Comparison of ENCODE assay signal across 15 cellular contexts in genomic region chr12:110141389-110141788, GRCh38. TPM values are rescaled to one million over a fixed set of nuclear protein-coding genes. Genes with fewer than 3 reads are reported as not detected.
DNase-seq lines count a peak whose midpoint lies in the region; ATAC-seq and TF ChIP-seq lines count a peak whose summit lies in the region.
"Had no signal": no experiment of that assay in that cellular context is flagged by ENCODE, and none has a peak within 500 bp of the region (broad histone marks: within the 10 kb centered on the region; RNA-seq: fewer than 3 reads in every experiment).

No MANE protein-coding gene starts in this region.

- no peaks in the 10 kb centered on the region for H3K4me1 Mint-ChIP-seq in effector memory CD8-positive, alpha-beta T cell (ENCODE audit: low read depth in 2 of 2)
- H3K4me1 Mint-ChIP-seq: natural killer cell had no signal

- WGBS in gastroesophageal sphincter (ENCODE audit: low coverage in 1 of 2), 2 donors = 28 to 50% methylated on average over 6 of the region's 6 CpGs
- WGBS in sigmoid colon, 2 donors = 77 to 83% methylated on average over 6 of the region's 6 CpGs

- no peak overlapping the region for H3K9ac ChIP-seq in SK-N-MC (ENCODE audit: insufficient read length)

- peaks cover 0 to 33% (median 0%) of the 10 kb centered on the region in 3 donors for H3K4me1 ChIP-seq in gastroesophageal sphincter
- peaks cover 0 to 15% (median 9%) of the 10 kb centered on the region in 4 donors for H3K4me1 ChIP-seq in sigmoid colon

- H3K36me3 ChIP-seq in SK-N-MC (ENCODE audit: insufficient read depth, low read length) = peaks cover 36% of the 10 kb centered on the region
- H3K36me3 ChIP-seq in gastroesophageal sphincter = peaks cover 0 to 50% of the 10 kb centered on the region in 2 donors
- H3K36me3 ChIP-seq in sigmoid colon = peaks cover 0 to 59% (median 6%) of the 10 kb centered on the region in 4 donors

- TF ChIP-seq EP300 in gastroesophageal sphincter (IDR thresholded peaks at IDR 0.05) (no peak), sigmoid colon (IDR thresholded peaks at IDR 0.05) (peak in 2 of 4 donors; percentile 31 to 57)

- H3K27me3 ChIP-seq in gastroesophageal sphincter = no peaks in the 10 kb centered on the region
- H3K27me3 ChIP-seq in sigmoid colon = no peaks in the 10 kb centered on the region

- H3K27ac Mint-ChIP-seq in effector memory CD8-positive, alpha-beta T cell = no peak overlapping the region
- H3K27ac Mint-ChIP-seq: natural killer cell had no signal

- TF ChIP-seq CTCF in AG10803 (conservative IDR thresholded peaks at IDR 0.05; ENCODE audit: low read length) (no peak), gastroesophageal sphincter (IDR thresholded peaks at IDR 0.05) (no peak), sigmoid colon (IDR thresholded peaks at IDR 0.05) (no peak)

- peaks cover 3% of the 10 kb centered on the region for H3K36me3 Mint-ChIP-seq in effector memory CD8-positive, alpha-beta T cell (ENCODE audit: insufficient read depth)
- H3K36me3 Mint-ChIP-seq: natural killer cell had no signal

- H3K4me3 ChIP-seq in AG10803 (ENCODE audit: low read length) (no peak overlapping the region), SK-N-MC (no peak overlapping the region), gastroesophageal sphincter (no peak overlapping the region), sigmoid colon (no peak overlapping the region)

- no peak for TF ChIP-seq POLR2A in gastroesophageal sphincter (IDR thresholded peaks at IDR 0.05)
- no peak for TF ChIP-seq POLR2A in sigmoid colon (IDR thresholded peaks at IDR 0.05)

- H3K27ac ChIP-seq in SK-N-MC (peak overlapping the region; percentile 81), gastroesophageal sphincter (peak overlapping the region in 3 of 4 donors; percentile 57 to 74 (median 64)), sigmoid colon (peak overlapping the region; percentile 59 to 69 (median 64))
- H3K27ac ChIP-seq: C4-2B had no signal

- H3K9me3 ChIP-seq in SK-N-MC (ENCODE audit: low read depth, low read length) (no peaks in the 10 kb centered on the region), gastroesophageal sphincter (no peaks in the 10 kb centered on the region), sigmoid colon (no peaks in the 10 kb centered on the region)

- H3K9me3 Mint-ChIP-seq in effector memory CD8-positive, alpha-beta T cell = no peaks in the 10 kb centered on the region
- H3K9me3 Mint-ChIP-seq: natural killer cell had no signal

- intact Hi-C loops in sigmoid colon (cut with DNase I) = loop anchor here (5.0 to 10.0 kb wide), 2 partner anchors 34 to 63 kb away; no protein-coding TSS in a partner anchor

- H3K4me3 Mint-ChIP-seq in effector memory CD8-positive, alpha-beta T cell = no peak overlapping the region
- H3K4me3 Mint-ChIP-seq: natural killer cell had no signal

- no peaks in the 10 kb centered on the region for H3K27me3 Mint-ChIP-seq in effector memory CD8-positive, alpha-beta T cell

- DNase-seq in AG10803 (ENCODE audit: low read depth) (peak; percentile 95), SK-N-MC (ENCODE audit: low read depth, low spot score) (no peak), sigmoid colon (peak; percentile 91), NCI-H1105 treated with DMSO at 0.1 percent for 48 hours (lab: John Stamatoyannopoulos, UW) (no peak), activated T-cell treated with anti-CD3 and anti-CD28 coated beads for 4 hours (no peak)
- DNase-seq in effector memory CD8-positive, alpha-beta T cell = no peak
- DNase-seq: activated CD4-positive, alpha-beta T cell treated with anti-CD3 and anti-CD28 coated beads, Interleukin-2, amount 50 U/mL, for 1 hour; activated effector memory CD4-positive, alpha-beta T cell treated with Interleukin-2 at 50 U/mL for 16 hours; erythroblast; KBM-7; natural killer cell; NCI-H2081 had no signal

- ATAC-seq in gastroesophageal sphincter (peak; percentile 89), HG03342 (IDR thresholded peaks at IDR 0.05; ENCODE audit: unreplicated experiment) (no peak)
- no peak for ATAC-seq in effector memory CD8-positive, alpha-beta T cell (replicated peaks)
- ATAC-seq: natural killer cell had no signal

RNA-seq across cellular contexts. Expression of gene IFT81, which starts 17.2 kb away (rescaled TPM):
- total RNA-seq in gastroesophageal sphincter = 10 to 100 TPM; 16.0 to 40.0 (median 20.7) TPM
- total RNA-seq in sigmoid colon = 10 to 100 TPM; 20.4 to 42.7 (median 37.0) TPM
- polyA plus RNA-seq in sigmoid colon = 1 to 10 TPM; 1.8 to 4.1 (median 3.0) TPM

Comparison
In these comparisons a context has a peak if more than half of its experiments do, and no peak if none do; other contexts are left out.
1. DNase-seq: peak in AG10803 (single experiment) and sigmoid colon (single experiment); none in SK-N-MC (single experiment), NCI-H1105 treated with DMSO at 0.1 percent for 48 hours (single experiment), effector memory CD8-positive, alpha-beta T cell (0 of 3) and activated T-cell treated with anti-CD3 and anti-CD28 coated beads for 4 hours (single experiment).
2. Peak in every context shown above with its lines, with median percentiles within 50 percentile points of each other: H3K27ac ChIP-seq.